In genomic region chr6:10441004-10441654, GRCh38 we compare ENCODE assay signal across 10 cellular contexts. TPM values are rescaled to one million over a fixed set of nuclear protein-coding genes. Genes with fewer than 3 reads are reported as not detected.
DNase-seq lines count a peak whose midpoint lies in the region; ATAC-seq lines count a peak whose summit lies in the region.
"Had no signal": no experiment of that assay in that cellular context is flagged by ENCODE, and none has a peak within 500 bp of the region (broad histone marks: within the 10 kb centered on the region; RNA-seq: fewer than 3 reads in every experiment).

No MANE protein-coding gene starts in this region.

- H3K27ac ChIP-seq in skin epidermis = peak overlapping the region in 14 of 21 experiments; percentile 29 to 79 (median 55)

- no peak for ATAC-seq in HG02759 (IDR thresholded peaks at IDR 0.05; ENCODE audit: unreplicated experiment)
- ATAC-seq: right cardiac atrium had no signal

- H3K4me3 ChIP-seq in skin epidermis = no peak overlapping the region

- DNase-seq in GM04504 (ENCODE audit: low read depth) (peak; percentile 71), T1000 (lab: John Stamatoyannopoulos, UW) (peak; percentile 56), foreskin melanocyte (peak; percentile 99), SK-N-DZ (ENCODE audit: low spot score) (no peak), NCI-H524 (lab: John Stamatoyannopoulos, UW) (no peak)
- DNase-seq in activated T-cell treated with anti-CD3 and anti-CD28 coated beads, Interleukin-2, amount 50 U/mL, for 48 hours = no peak
- DNase-seq: activated CD4-positive, alpha-beta T cell treated with anti-CD3 and anti-CD28 coated beads, Interleukin-2, amount 50 U/mL, for 4 hours; right cardiac atrium had no signal

RNA-seq across cellular contexts. Expression of gene TFAP2A, which starts 26.3 kb away (rescaled TPM):
- polyA plus RNA-seq in SK-N-DZ (2014; cell fraction: cytosol; rRNA removed) = not detected in 2 replicates
- polyA plus RNA-seq in SK-N-DZ (2014; cell fraction: nucleus; rRNA removed) = not detected in 2 replicates

Comparison
In these comparisons a context has a peak if more than half of its experiments do, and no peak if none do; other contexts are left out.
1. DNase-seq: peak in GM04504 (single experiment), T1000 (single experiment) and foreskin melanocyte (single experiment); none in SK-N-DZ (single experiment), activated T-cell treated with anti-CD3 and anti-CD28 coated beads, Interleukin-2, amount 50 U/mL, for 48 hours (0 of 2) and NCI-H524 (0 of 2).